ENCODE assay signal across 16 cellular contexts in the genomic region with DNA sequence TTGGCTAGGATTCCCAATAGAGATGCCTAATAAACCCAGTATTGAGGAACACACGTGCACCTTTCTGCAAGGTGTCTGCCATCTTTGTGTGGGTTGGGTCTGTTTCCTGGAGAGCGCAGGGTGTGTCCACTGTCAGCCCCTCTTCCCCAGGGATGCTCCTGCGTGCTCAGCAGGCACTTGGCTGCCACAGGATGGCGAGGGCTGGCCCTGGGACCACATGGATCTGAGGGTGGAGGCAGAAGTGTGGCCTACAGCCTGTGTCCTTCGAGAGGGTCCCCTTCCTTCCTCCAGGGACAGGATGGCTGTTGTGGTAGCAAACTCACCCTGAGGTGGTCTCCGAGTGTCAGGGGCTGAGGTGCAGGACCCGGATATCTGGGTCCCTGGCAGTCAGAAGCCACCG.
A peak's percentile ranks its signal among the peaks of the same experiment; 100 is the strongest.
DNase-seq lines count a peak whose midpoint lies in the region; ATAC-seq and TF ChIP-seq lines count a peak whose summit lies in the region.
"Had no signal": no experiment of that assay in that cellular context is flagged by ENCODE, and none has a peak within 500 bp of the region (broad histone marks: within the 10 kb centered on the region; RNA-seq: fewer than 3 reads in every experiment).

No MANE protein-coding gene starts in this region.

- H3K9me3 Mint-ChIP-seq in glutamatergic neuron (ENCODE audit: unreplicated experiment), result peaks cover 17% of the 10 kb centered on the region
- H3K9me3 Mint-ChIP-seq: CD4-positive, alpha-beta T cell; GM23338 had no signal

- WGBS in thyroid gland, 2 donors, result 89 to 90% methylated on average over 4 to 5 of the region's 8 CpGs

- H3K27ac Mint-ChIP-seq in glutamatergic neuron (ENCODE audit: unreplicated experiment), result peak overlapping the region; percentile 9
- H3K27ac Mint-ChIP-seq: CD4-positive, alpha-beta T cell; GM23338 had no signal

- peak overlapping the region in 6 of 11 experiments; percentile 3 to 45 (median 34); a peak in 6 of 22 replicates for H3K9ac ChIP-seq in BLaER1 treated with 17β-estradiol and CSF1 and Interleukin-3, amounts not matched to agents 10 nM and 100 nM

- peaks cover 20 to 73% (median 59%) of the 10 kb centered on the region in 10 experiments for H3K4me1 ChIP-seq in BLaER1 treated with 17β-estradiol and CSF1 and Interleukin-3, amounts not matched to agents 10 nM and 100 nM
- peaks cover 19 to 42% of the 10 kb centered on the region in 2 donors for H3K4me1 ChIP-seq in thoracic aorta (ENCODE audit: control insufficient read depth in 1 of 2, low read depth in 2 of 2)
- H3K4me1 ChIP-seq in thyroid gland, result peaks cover 0 to 4% of the 10 kb centered on the region in 2 donors

- TF ChIP-seq POLR2A in thyroid gland (IDR thresholded peaks at IDR 0.05), result no peak

- no peaks in the 10 kb centered on the region for H3K36me3 Mint-ChIP-seq in glutamatergic neuron (ENCODE audit: unreplicated experiment)

- TF ChIP-seq CTCF in glutamatergic neuron (IDR thresholded peaks at IDR 0.05; ENCODE audit: partially characterized antibody, unreplicated experiment) (no peak), thoracic aorta (IDR thresholded peaks at IDR 0.05) (no peak), thyroid gland (IDR thresholded peaks at IDR 0.05) (no peak)

- intact Hi-C loops in thyroid gland (cut with DNase I), result no loop called here

- H3K4me2 ChIP-seq in BLaER1 treated with 17β-estradiol and CSF1 and Interleukin-3, amounts not matched to agents 10 nM and 100 nM, result peak overlapping the region; percentile 84 to 96 (median 92)
- H3K4me2 ChIP-seq: GM23338 had no signal

- no peak overlapping the region for H3K4me3 Mint-ChIP-seq in glutamatergic neuron (ENCODE audit: unreplicated experiment)
- H3K4me3 Mint-ChIP-seq: CD4-positive, alpha-beta T cell; GM23338 had no signal

- no peaks in the 10 kb centered on the region for H3K27me3 ChIP-seq in BLaER1 treated with 17β-estradiol and CSF1 and Interleukin-3, amounts not matched to agents 10 nM and 100 nM
- no peaks in the 10 kb centered on the region for H3K27me3 ChIP-seq in thoracic aorta (replicated peaks; ENCODE audit: insufficient read depth)
- H3K27me3 ChIP-seq in thyroid gland, result no peaks in the 10 kb centered on the region

- H3K4me1 Mint-ChIP-seq in glutamatergic neuron (ENCODE audit: low read depth, unreplicated experiment), result peaks cover 53% of the 10 kb centered on the region

- peak overlapping the region in 9 of 11 experiments; percentile 2 to 66 (median 40); a peak in 15 of 22 replicates for H3K27ac ChIP-seq in BLaER1 treated with 17β-estradiol and CSF1 and Interleukin-3, amounts not matched to agents 10 nM and 100 nM
- H3K27ac ChIP-seq in cingulate gyrus (ENCODE audit: low read depth, low read length), result peak overlapping the region; percentile 20
- peak overlapping the region; percentile 94 to 95 for H3K27ac ChIP-seq in thoracic aorta
- H3K27ac ChIP-seq in thyroid gland, result no peak overlapping the region

- H4K20me1 ChIP-seq in BLaER1 treated with 17β-estradiol and CSF1 and Interleukin-3, amounts not matched to agents 10 nM and 100 nM, result 0 out of 22 replicates have a peak, but pooled peaks cover 0 to 10% (median 0%) of the 10 kb centered on the region in 11 experiments

- H3K9me3 ChIP-seq in BLaER1 treated with 17β-estradiol and CSF1 and Interleukin-3, amounts not matched to agents 10 nM and 100 nM (replicated peaks in 1 of 11), result no peaks in the 10 kb centered on the region
- H3K9me3 ChIP-seq in thoracic aorta (no peaks in the 10 kb centered on the region), thyroid gland (no peaks in the 10 kb centered on the region)

- no peaks in the 10 kb centered on the region for H3K36me3 ChIP-seq in BLaER1 treated with 17β-estradiol and CSF1 and Interleukin-3, amounts not matched to agents 10 nM and 100 nM
- H3K36me3 ChIP-seq in thoracic aorta (no peaks in the 10 kb centered on the region), thyroid gland (no peaks in the 10 kb centered on the region)

- peaks cover 10% of the 10 kb centered on the region for H3K27me3 Mint-ChIP-seq in glutamatergic neuron (ENCODE audit: unreplicated experiment)
- H3K27me3 Mint-ChIP-seq: CD4-positive, alpha-beta T cell had no signal

- DNase-seq in glutamatergic neuron (no peak), thoracic aorta (ENCODE audit: low spot score) (no peak), thyroid gland (no peak), NCI-H1105 (lab: John Stamatoyannopoulos, UW) (no peak)
- DNase-seq: 8988T; AML-193; C1 segment of cervical spinal cord; Calu3; CD4-positive, alpha-beta T cell; DMS 273 treated with DMSO at 0.1 percent for 48 hours; H7 had no signal

- no peak overlapping the region for H3K4me3 ChIP-seq in BLaER1 treated with 17β-estradiol and CSF1 and Interleukin-3, amounts not matched to agents 10 nM and 100 nM
- H3K4me3 ChIP-seq in thoracic aorta, result no peak overlapping the region
- H3K4me3 ChIP-seq in thyroid gland (replicated peaks in 1 of 3), result no peak overlapping the region
- H3K4me3 ChIP-seq: GM23338 had no signal

- ATAC-seq in thoracic aorta (ENCODE audit: insufficient number of reproducible peaks, low FRiP score, low read depth) (no peak), HG03460 (IDR thresholded peaks at IDR 0.05; ENCODE audit: unreplicated experiment) (no peak), HG03354 (IDR thresholded peaks at IDR 0.05; ENCODE audit: poor library complexity, severe bottlenecking, unreplicated experiment) (no peak)

Comparison
In these comparisons a context has a peak if more than half of its experiments do, and no peak if none do; other contexts are left out.
1. H3K27ac ChIP-seq: peak in BLaER1 treated with 17β-estradiol and CSF1 and Interleukin-3, amounts not matched to agents 10 nM and 100 nM (9 of 11), cingulate gyrus (single experiment) and thoracic aorta (2 of 2); none in thyroid gland (0 of 3).